1 cellular context compared by ENCODE assay signal in the genomic region with DNA sequence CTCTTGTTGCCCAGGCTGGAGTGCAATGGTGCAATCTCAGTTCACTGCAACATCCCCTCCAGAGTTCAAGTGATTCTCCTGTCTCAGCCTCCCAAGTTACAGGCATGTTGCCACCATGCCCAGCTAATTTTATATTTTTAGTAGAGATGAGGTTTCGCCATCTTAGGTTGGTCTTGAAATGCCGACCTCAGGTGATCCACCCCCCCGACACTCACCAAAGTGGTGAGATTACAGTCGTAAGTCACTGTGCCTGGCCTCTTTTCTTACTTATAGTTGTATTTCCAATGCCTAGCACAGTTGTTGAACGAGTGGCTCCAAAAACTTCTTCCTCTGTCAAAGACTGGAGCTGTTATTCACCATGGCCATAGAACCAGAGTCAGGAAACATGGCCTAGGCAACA.
TF ChIP-seq lines count a peak whose summit lies in the region.

No MANE protein-coding gene starts in this region.

TF ChIP-seq in K562, 482 proteins besides CTCF, POLR2A, EP300 and RAD21:
- TF ChIP-seq, protein P1, sequence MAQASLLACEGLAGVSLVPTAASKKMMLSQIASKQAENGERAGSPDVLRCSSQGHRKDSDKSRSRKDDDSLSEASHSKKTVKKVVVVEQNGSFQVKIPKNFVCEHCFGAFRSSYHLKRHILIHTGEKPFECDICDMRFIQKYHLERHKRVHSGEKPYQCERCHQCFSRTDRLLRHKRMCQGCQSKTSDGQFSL (CRISPR knock-in tag; IDR thresholded peaks at IDR 0.05), result 0 out of 2 replicates have a peak, but pooled peaks have one; percentile 22
- TF ChIP-seq, protein P1 (tag; IDR thresholded peaks at IDR 0.05), result no peak
- TF ChIP-seq, protein P2, sequence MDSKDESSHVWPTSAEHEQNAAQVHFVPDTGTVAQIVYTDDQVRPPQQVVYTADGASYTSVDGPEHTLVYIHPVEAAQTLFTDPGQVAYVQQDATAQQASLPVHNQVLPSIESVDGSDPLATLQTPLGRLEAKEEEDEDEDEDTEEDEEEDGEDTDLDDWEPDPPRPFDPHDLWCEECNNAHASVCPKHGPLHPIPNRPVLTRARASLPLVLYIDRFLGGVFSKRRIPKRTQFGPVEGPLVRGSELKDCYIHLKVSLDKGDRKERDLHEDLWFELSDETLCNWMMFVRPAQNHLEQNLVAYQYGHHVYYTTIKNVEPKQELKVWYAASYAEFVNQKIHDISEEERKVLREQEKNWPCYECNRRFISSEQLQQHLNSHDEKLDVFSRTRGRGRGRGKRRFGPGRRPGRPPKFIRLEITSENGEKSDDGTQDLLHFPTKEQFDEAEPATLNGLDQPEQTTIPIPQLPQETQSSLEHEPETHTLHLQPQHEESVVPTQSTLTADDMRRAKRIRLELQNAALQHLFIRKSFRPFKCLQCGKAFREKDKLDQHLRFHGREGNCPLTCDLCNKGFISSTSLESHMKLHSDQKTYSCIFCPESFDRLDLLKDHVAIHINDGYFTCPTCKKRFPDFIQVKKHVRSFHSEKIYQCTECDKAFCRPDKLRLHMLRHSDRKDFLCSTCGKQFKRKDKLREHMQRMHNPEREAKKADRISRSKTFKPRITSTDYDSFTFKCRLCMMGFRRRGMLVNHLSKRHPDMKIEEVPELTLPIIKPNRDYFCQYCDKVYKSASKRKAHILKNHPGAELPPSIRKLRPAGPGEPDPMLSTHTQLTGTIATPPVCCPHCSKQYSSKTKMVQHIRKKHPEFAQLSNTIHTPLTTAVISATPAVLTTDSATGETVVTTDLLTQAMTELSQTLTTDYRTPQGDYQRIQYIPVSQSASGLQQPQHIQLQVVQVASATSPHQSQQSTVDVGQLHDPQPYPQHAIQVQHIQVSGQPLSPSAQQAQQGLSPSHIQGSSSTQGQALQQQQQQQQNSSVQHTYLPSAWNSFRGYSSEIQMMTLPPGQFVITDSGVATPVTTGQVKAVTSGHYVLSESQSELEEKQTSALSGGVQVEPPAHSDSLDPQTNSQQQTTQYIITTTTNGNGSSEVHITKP (IDR thresholded peaks at IDR 0.05; ENCODE audit: partially characterized antibody), result peak; percentile 9
- no peak for TF ChIP-seq ZNF764 (CRISPR knock-in tag; IDR thresholded peaks at IDR 0.05; ENCODE audit: low read depth)
TF ChIP-seq in K562: peak in this region for 2.
